In genomic region chr7:28179081-28180030, GRCh38 we compare ENCODE assay signal across 8 cellular contexts. TPM values are rescaled to one million over a fixed set of nuclear protein-coding genes. Genes with fewer than 3 reads are reported as not detected.
A peak's percentile ranks its signal among the peaks of the same experiment; 100 is the strongest.
DNase-seq lines count a peak whose midpoint lies in the region; ATAC-seq, FAIRE-seq and TF ChIP-seq lines count a peak whose summit lies in the region.

No MANE protein-coding gene starts in this region.

- POLR2A ChIA-PET in CD8-positive, alpha-beta memory T cell (lab: Charles Lee): interaction anchor here (0.6 kb wide), 2 partner anchors 16 to 19 kb away, joined by 3 to 5 read pairs; no protein-coding TSS in a partner anchor

- peaks cover 0 to 7% (median 0%) of the 10 kb centered on the region in 3 donors for H3K36me3 Mint-ChIP-seq in CD8-positive, alpha-beta memory T cell
- peaks cover 4% of the 10 kb centered on the region for H3K36me3 Mint-ChIP-seq in activated naive CD4-positive, alpha-beta T cell treated with anti-CD3 and anti-CD28 coated beads, Interleukin-2, amount 50 U/mL, for 24 hours

- peak; percentile 67 to 84 (median 68) for DNase-seq in CD8-positive, alpha-beta memory T cell
- DNase-seq in HTR-8/SVneo (ENCODE audit: insufficient read length, low spot score) (peak; percentile 53), SK-N-DZ (ENCODE audit: low spot score) (peak; percentile 35), cardiac septum (ENCODE audit: low spot score) (peak; percentile 93), upper lobe of left lung (peak; percentile 82 to 96)

- H3K27me3 Mint-ChIP-seq in CD8-positive, alpha-beta memory T cell: peaks cover 0 to 6% of the 10 kb centered on the region in 2 donors
- no peaks in the 10 kb centered on the region for H3K27me3 Mint-ChIP-seq in activated naive CD4-positive, alpha-beta T cell treated with anti-CD3 and anti-CD28 coated beads, Interleukin-2, amount 50 U/mL, for 24 hours

- peak; percentile 35 for ATAC-seq in GM19468 (IDR thresholded peaks at IDR 0.05; ENCODE audit: extremely low read depth, unreplicated experiment)
- ATAC-seq in upper lobe of left lung (ENCODE audit: low FRiP score in 2 of 2): peak; percentile 72 to 88

- 7 to 8% methylated on average over 7 to 18 of the region's 97 CpGs for WGBS in upper lobe of left lung, 2 donors

- peak overlapping the region; percentile 78 for H2AFZ ChIP-seq in parathyroid adenoma

- H3K4me2 ChIP-seq in parathyroid adenoma (ENCODE audit: low read length): peak overlapping the region; percentile 60

- no peaks in the 10 kb centered on the region for H3K36me3 ChIP-seq in CD8-positive, alpha-beta memory T cell (ENCODE audit: insufficient read depth, low read length)
- H3K36me3 ChIP-seq in parathyroid adenoma (ENCODE audit: control insufficient read depth, insufficient read depth, low read length) (no peaks in the 10 kb centered on the region), upper lobe of left lung (no peaks in the 10 kb centered on the region)

- CTCF ChIA-PET in CD8-positive, alpha-beta memory T cell (lab: Charles Lee): no interaction called here

- no peak for FAIRE-seq in HTR-8/SVneo (lab: Jason Lieb, UNC)

- H3K4me3 ChIP-seq in CD8-positive, alpha-beta memory T cell (ENCODE audit: low read length): peak overlapping the region; percentile 59
- peak overlapping the region; percentile 54 for H3K4me3 ChIP-seq in parathyroid adenoma (ENCODE audit: low read depth, low read length)
- H3K4me3 ChIP-seq in upper lobe of left lung: peak overlapping the region; percentile 60 to 98 (median 93)

- TF ChIP-seq CTCF in parathyroid adenoma (IDR thresholded peaks at IDR 0.05) (no peak), upper lobe of left lung (IDR thresholded peaks at IDR 0.05) (no peak)

- TF ChIP-seq EP300 in upper lobe of left lung (IDR thresholded peaks at IDR 0.05): no peak

- TF ChIP-seq POLR2A in upper lobe of left lung (IDR thresholded peaks at IDR 0.05): peak in 2 of 4 donors; percentile 23 to 24

- peaks cover 12% of the 10 kb centered on the region for H3K4me1 ChIP-seq in CD8-positive, alpha-beta memory T cell (ENCODE audit: insufficient read depth, low read length)
- H3K4me1 ChIP-seq in parathyroid adenoma (no peaks in the 10 kb centered on the region), upper lobe of left lung (peaks cover 12 to 24% (median 18%) of the 10 kb centered on the region in 4 donors)

- no peak overlapping the region for H3K9ac ChIP-seq in parathyroid adenoma

- H3K9me3 Mint-ChIP-seq in CD8-positive, alpha-beta memory T cell: no peaks in the 10 kb centered on the region
- no peaks in the 10 kb centered on the region for H3K9me3 Mint-ChIP-seq in activated naive CD4-positive, alpha-beta T cell treated with anti-CD3 and anti-CD28 coated beads, Interleukin-2, amount 50 U/mL, for 24 hours

- peaks cover 15 to 27% (median 26%) of the 10 kb centered on the region in 3 donors for H3K4me1 Mint-ChIP-seq in CD8-positive, alpha-beta memory T cell
- H3K4me1 Mint-ChIP-seq in activated naive CD4-positive, alpha-beta T cell treated with anti-CD3 and anti-CD28 coated beads, Interleukin-2, amount 50 U/mL, for 24 hours: peaks cover 46% of the 10 kb centered on the region

- H3K27ac Mint-ChIP-seq in CD8-positive, alpha-beta memory T cell: peak overlapping the region; percentile 72 to 93 (median 87)
- peak overlapping the region; percentile 87 for H3K27ac Mint-ChIP-seq in activated naive CD4-positive, alpha-beta T cell treated with anti-CD3 and anti-CD28 coated beads, Interleukin-2, amount 50 U/mL, for 24 hours

- H3K27me3 ChIP-seq in CD8-positive, alpha-beta memory T cell (ENCODE audit: insufficient read depth, low read length, poor library complexity, severe bottlenecking): no peaks in the 10 kb centered on the region
- no peaks in the 10 kb centered on the region for H3K27me3 ChIP-seq in parathyroid adenoma (ENCODE audit: control insufficient read depth, insufficient read depth, low read length)
- H3K27me3 ChIP-seq in upper lobe of left lung: no peaks in the 10 kb centered on the region

- peak overlapping the region; percentile 73 to 89 (median 77) for H3K4me3 Mint-ChIP-seq in CD8-positive, alpha-beta memory T cell
- H3K4me3 Mint-ChIP-seq in activated naive CD4-positive, alpha-beta T cell treated with anti-CD3 and anti-CD28 coated beads, Interleukin-2, amount 50 U/mL, for 24 hours: peak overlapping the region; percentile 83

- no peak overlapping the region for H3K27ac ChIP-seq in CD8-positive, alpha-beta memory T cell (ENCODE audit: low read depth, low read length)
- H3K27ac ChIP-seq in parathyroid adenoma (peak overlapping the region; percentile 34), upper lobe of left lung (peak overlapping the region; percentile 63 to 91 (median 82))

- intact Hi-C loops in cardiac septum (cut with DNase I): loop anchor here (5.0 to 10.0 kb wide), 2 partner anchors 72 to 95 kb away; no protein-coding TSS in a partner anchor

- H3K79me2 ChIP-seq in parathyroid adenoma: no peaks in the 10 kb centered on the region

- H3K9me3 ChIP-seq in CD8-positive, alpha-beta memory T cell (ENCODE audit: low read length): no peaks in the 10 kb centered on the region
- H3K9me3 ChIP-seq in parathyroid adenoma (ENCODE audit: control insufficient read depth, low read length) (no peaks in the 10 kb centered on the region), upper lobe of left lung (no peaks in the 10 kb centered on the region)

RNA-seq across cellular contexts. Expression of gene JAZF1, which starts 1.2 kb away (rescaled TPM):
- 1 to 10 TPM; 3.2 to 4.9 TPM for total RNA-seq in CD8-positive, alpha-beta memory T cell
- polyA plus RNA-seq in CD8-positive, alpha-beta memory T cell: 5.1 TPM
- polyA plus RNA-seq in SK-N-DZ (2014; cell fraction: cytosol; rRNA removed): 5.9 and 6.2 TPM in 2 replicates
- 4.3 and 5.5 TPM in 2 replicates for polyA plus RNA-seq in SK-N-DZ (2014; cell fraction: nucleus; rRNA removed)
- total RNA-seq in cardiac septum (42.5 TPM), upper lobe of left lung (10 to 100 TPM in 4 of 6 donors, 1 to 10 TPM in 2; 4.2 to 19.4 (median 12.4) TPM)

Comparison
In these comparisons a context has a peak if more than half of its experiments do, and no peak if none do; other contexts are left out.
1. DNase-seq: peak in every context shown above with its lines; median percentile 93 in cardiac septum; 89 in upper lobe of left lung; 68 in CD8-positive, alpha-beta memory T cell; 53 in HTR-8/SVneo; 35 in SK-N-DZ.